15 cellular contexts compared by ENCODE assay signal in genomic region chr5:128472032-128472431, GRCh38.
A peak's percentile ranks its signal among the peaks of the same experiment; 100 is the strongest.
DNase-seq lines count a peak whose midpoint lies in the region; ATAC-seq and TF ChIP-seq lines count a peak whose summit lies in the region.
"Had no signal": no experiment of that assay in that cellular context is flagged by ENCODE, and none has a peak within 500 bp of the region (broad histone marks: within the 10 kb centered on the region; RNA-seq: fewer than 3 reads in every experiment).

No MANE protein-coding gene starts in this region.

- H3K27ac ChIP-seq in IMR-90 (ENCODE audit: insufficient read depth, low read length) (no peak overlapping the region), upper lobe of right lung (no peak overlapping the region)

- no peak overlapping the region for H2BK15ac ChIP-seq in IMR-90 (ENCODE audit: low read depth, low read length)

- ATAC-seq in IMR-90 (ENCODE audit: low read depth) (no peak), upper lobe of right lung (peak; percentile 52), GM19467 (IDR thresholded peaks at IDR 0.05; ENCODE audit: unreplicated experiment) (no peak)
- ATAC-seq in activated CD4-positive, CD25-positive, alpha-beta regulatory T cell treated with anti-CD3 and anti-CD28 coated beads, Interleukin-2, amount 50 U/mL, for 24 hours: no peak
- ATAC-seq: GM23338, HepG2 had no signal

- BruUV-seq in IMR-90 (replicated peaks; lab: Mats Ljungman, UMichigan): no TSS peak

- no peak overlapping the region for H3K4ac ChIP-seq in IMR-90 (ENCODE audit: low read depth, low read length)

- no peak overlapping the region for H4K91ac ChIP-seq in IMR-90 (ENCODE audit: insufficient read depth, low read depth, low read length)

- H3K14ac ChIP-seq in IMR-90 (replicated peaks; ENCODE audit: low read depth, low read length): no peak overlapping the region

- WGBS in IMR-90 (ENCODE audit: extremely low coverage in 2 of 2, insufficient read length in 1 of 2), 2 experiments: no CpG with 5 or more reads among the region's 2 CpGs

- no peak for TF ChIP-seq POLR2A in IMR-90 (IDR thresholded peaks at IDR 0.05; ENCODE audit: low read depth, low read length)
- TF ChIP-seq POLR2A in NB4 (IDR thresholded peaks at IDR 0.05; ENCODE audit: extremely low read depth, insufficient read length): no peak

- intact Hi-C loops in IMR-90 (cut with micrococcal nuclease) (no loop called here), upper lobe of right lung (cut with DNase I) (no loop called here)

- DNase-seq in IMR-90: no peak
- peak; percentile 2 for DNase-seq in NB4 (ENCODE audit: low read depth)
- DNase-seq in iris pigment epithelial cell (ENCODE audit: low read depth): peak; percentile 68
- no peak for DNase-seq in upper lobe of right lung
- DNase-seq: ACHN; BE2C; C1 segment of cervical spinal cord; CD4-positive, CD25-positive, alpha-beta regulatory T cell; CD8-positive, alpha-beta memory T cell; COR-L47; HCEC 1CT had no signal

- in situ Hi-C loops in IMR-90 (cut with MboI; ENCODE audit: low sequenced_read_pairs): no loop called here

- TF ChIP-seq CTCF in IMR-90 (conservative IDR thresholded peaks at IDR 0.05; ENCODE audit: low read depth, low read length): no peak
- no peak for TF ChIP-seq CTCF in NB4 (IDR thresholded peaks at IDR 0.05; ENCODE audit: low read depth, low read length)
- TF ChIP-seq CTCF in upper lobe of right lung (IDR thresholded peaks at IDR 0.05): no peak

- H2AFZ ChIP-seq in IMR-90 (replicated peaks; ENCODE audit: low read length, poor library complexity): no peak overlapping the region
- H2AFZ ChIP-seq: GM23338 had no signal

- no peak overlapping the region for H2AK5ac ChIP-seq in IMR-90 (ENCODE audit: low read depth, low read length)

- no peak overlapping the region; a peak in 1 of 4 replicates for H4K8ac ChIP-seq in IMR-90 (ENCODE audit: low read depth in 2 of 2, low read length in 2 of 2)

- H3K9ac ChIP-seq in IMR-90 (ENCODE audit: low read depth, low read length): no peak overlapping the region

- H4K20me1 ChIP-seq in IMR-90 (ENCODE audit: insufficient read depth, low read length): no peaks in the 10 kb centered on the region

- no peak overlapping the region for H3K4me2 ChIP-seq in IMR-90 (ENCODE audit: low read depth, low read length)
- H3K4me2 ChIP-seq: GM23338 had no signal

- H3K23ac ChIP-seq in IMR-90 (ENCODE audit: low read depth, low read length): no peak overlapping the region

- no peak overlapping the region for H2BK120ac ChIP-seq in IMR-90 (ENCODE audit: low read depth, low read length)

- H3K79me1 ChIP-seq in IMR-90 (ENCODE audit: low read depth in 1 of 2, low read length in 2 of 2): peaks cover 2 to 20% of the 10 kb centered on the region in 2 experiments; a peak in 3 of 4 replicates

- H3K27me3 ChIP-seq in IMR-90 (ENCODE audit: control insufficient read depth, insufficient read depth, low read length) (no peaks in the 10 kb centered on the region), upper lobe of right lung (no peaks in the 10 kb centered on the region)
- H3K27me3 ChIP-seq: BE2C had no signal

- H3K36me3 ChIP-seq in IMR-90 (ENCODE audit: control insufficient read depth, insufficient read depth, low read length): peaks cover 5% of the 10 kb centered on the region; the same call in 1 of the 2 replicates
- no peaks in the 10 kb centered on the region for H3K36me3 ChIP-seq in upper lobe of right lung
- H3K36me3 ChIP-seq: BE2C had no signal

- TF ChIP-seq RAD21 in IMR-90 (IDR thresholded peaks at IDR 0.05; ENCODE audit: low read length): no peak

- H4K5ac ChIP-seq in IMR-90 (ENCODE audit: low read depth, low read length): no peak overlapping the region

- H3K56ac ChIP-seq in IMR-90 (ENCODE audit: extremely low read depth, insufficient read depth, low read length): no peak overlapping the region

- H3K4me3 ChIP-seq in IMR-90 (ENCODE audit: insufficient read depth, low read depth, low read length) (no peak overlapping the region), NB4 (ENCODE audit: low read depth, low read length) (no peak overlapping the region), upper lobe of right lung (no peak overlapping the region)
- H3K4me3 ChIP-seq: GM23338 had no signal

- no peak overlapping the region for H2BK20ac ChIP-seq in IMR-90 (ENCODE audit: low read depth, low read length)

- H3K18ac ChIP-seq in IMR-90 (ENCODE audit: low read depth, low read length): no peak overlapping the region

- peaks cover 5% of the 10 kb centered on the region for H3K4me1 ChIP-seq in IMR-90 (ENCODE audit: control insufficient read depth, insufficient read depth, low read length)
- no peaks in the 10 kb centered on the region for H3K4me1 ChIP-seq in upper lobe of right lung
- H3K4me1 ChIP-seq: BE2C had no signal

- H3K9me1 ChIP-seq in IMR-90 (ENCODE audit: insufficient read depth, low read length): no peaks in the 10 kb centered on the region

- CTCF ChIA-PET in IMR-90 (lab: Yijun Ruan, JAX): interaction anchor here (1.2 kb wide), 1 partner anchor 195 kb away, joined by 3 read pairs; no protein-coding TSS in a partner anchor

- dilution Hi-C loops in IMR-90 (cut with HindIII; ENCODE audit: low sequenced_read_pairs, unreplicated experiment): no loop called here

- peak overlapping the region; percentile 19 for H2BK5ac ChIP-seq in IMR-90 (ENCODE audit: low read depth, low read length, poor library complexity, severe bottlenecking)

- no peak overlapping the region for H2AK9ac ChIP-seq in IMR-90 (replicated peaks; ENCODE audit: low read depth, low read length, poor library complexity)

- H3K9me3 ChIP-seq in IMR-90 (ENCODE audit: control insufficient read depth, insufficient read depth, low read length) (no peaks in the 10 kb centered on the region), upper lobe of right lung (no peaks in the 10 kb centered on the region)
- H3K9me3 ChIP-seq: BE2C had no signal

- POLR2A ChIA-PET in IMR-90 (lab: Charles Lee; ENCODE audit: unreplicated experiment): no interaction called here

TF ChIP-seq in IMR-90, 13 proteins besides CTCF, POLR2A, EP300 and RAD21:
- TF ChIP-seq, protein P1, sequence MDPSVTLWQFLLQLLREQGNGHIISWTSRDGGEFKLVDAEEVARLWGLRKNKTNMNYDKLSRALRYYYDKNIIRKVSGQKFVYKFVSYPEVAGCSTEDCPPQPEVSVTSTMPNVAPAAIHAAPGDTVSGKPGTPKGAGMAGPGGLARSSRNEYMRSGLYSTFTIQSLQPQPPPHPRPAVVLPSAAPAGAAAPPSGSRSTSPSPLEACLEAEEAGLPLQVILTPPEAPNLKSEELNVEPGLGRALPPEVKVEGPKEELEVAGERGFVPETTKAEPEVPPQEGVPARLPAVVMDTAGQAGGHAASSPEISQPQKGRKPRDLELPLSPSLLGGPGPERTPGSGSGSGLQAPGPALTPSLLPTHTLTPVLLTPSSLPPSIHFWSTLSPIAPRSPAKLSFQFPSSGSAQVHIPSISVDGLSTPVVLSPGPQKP (IDR thresholded peaks at IDR 0.05; ENCODE audit: borderline replicate concordance, low read depth, low read length): no peak
- TF ChIP-seq NFE2L2 (IDR thresholded peaks at IDR 0.05; ENCODE audit: low read depth, low read length): no peak
- TF ChIP-seq RFX5 (IDR thresholded peaks at IDR 0.05; ENCODE audit: low read depth, low read length): no peak
- TF ChIP-seq CEBPB (IDR thresholded peaks at IDR 0.05; ENCODE audit: low read depth, low read length): no peak
- TF ChIP-seq SMC3 (IDR thresholded peaks at IDR 0.05; ENCODE audit: low read depth, low read length): no peak

Comparison
In these comparisons a context has a peak if more than half of its experiments do, and no peak if none do; other contexts are left out.
1. DNase-seq: peak in NB4 (single experiment) and iris pigment epithelial cell (single experiment); none in IMR-90 (single experiment) and upper lobe of right lung (single experiment).